Comparison of ENCODE assay signal across 1 cellular context in the genomic region with DNA sequence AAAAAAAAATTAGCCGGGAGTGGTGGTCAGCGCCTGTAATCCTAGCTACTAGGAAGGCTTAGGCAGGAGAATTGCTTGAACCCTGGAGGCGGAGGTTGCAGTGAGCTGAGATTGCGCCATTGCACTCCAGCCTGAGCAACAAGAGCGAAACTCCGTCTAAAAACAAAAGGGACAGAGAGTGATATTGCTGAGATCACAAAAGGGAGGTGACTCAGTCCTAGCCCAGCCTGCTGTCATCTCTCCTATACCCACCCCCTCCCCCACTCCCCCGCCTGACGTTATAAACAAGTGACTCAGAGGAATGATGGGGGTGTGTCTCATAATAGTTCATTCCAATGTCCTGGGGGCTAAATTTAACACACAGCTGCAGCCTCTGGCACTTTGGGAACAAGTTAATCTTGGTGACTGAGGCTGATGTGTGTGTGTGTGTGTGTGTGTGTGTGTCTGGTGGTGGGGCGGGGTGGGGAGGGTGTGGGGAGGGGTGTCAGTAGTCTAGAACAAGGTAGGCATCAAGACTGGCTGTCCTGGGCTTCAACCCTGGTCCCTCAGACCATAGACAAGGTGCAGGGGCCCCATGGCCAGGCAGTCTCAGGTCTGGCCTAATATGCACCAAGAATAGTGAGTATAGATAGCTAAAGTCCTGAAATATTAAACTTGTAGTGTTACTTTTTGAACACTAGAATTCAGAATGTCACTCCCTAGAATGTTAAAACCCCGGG.
TF ChIP-seq lines count a peak whose summit lies in the region.

No MANE protein-coding gene starts in this region.

TF ChIP-seq in K562, 482 proteins besides CTCF, POLR2A, EP300 and RAD21 (continued from another document):
- peak; percentile 79; the same call in 1 of the 2 replicates for TF ChIP-seq JUN (IDR thresholded peaks at IDR 0.05; ENCODE audit: borderline replicate concordance, low read depth, low read length)
- TF ChIP-seq JUN (CRISPR knock-in tag; IDR thresholded peaks at IDR 0.05; ENCODE audit: borderline replicate concordance): no peak
- TF ChIP-seq KLF13 (tag; IDR thresholded peaks at IDR 0.05; ENCODE audit: borderline replicate concordance, low read depth): no peak
